ENCODE assay signal across 1 cellular context in the genomic region with DNA sequence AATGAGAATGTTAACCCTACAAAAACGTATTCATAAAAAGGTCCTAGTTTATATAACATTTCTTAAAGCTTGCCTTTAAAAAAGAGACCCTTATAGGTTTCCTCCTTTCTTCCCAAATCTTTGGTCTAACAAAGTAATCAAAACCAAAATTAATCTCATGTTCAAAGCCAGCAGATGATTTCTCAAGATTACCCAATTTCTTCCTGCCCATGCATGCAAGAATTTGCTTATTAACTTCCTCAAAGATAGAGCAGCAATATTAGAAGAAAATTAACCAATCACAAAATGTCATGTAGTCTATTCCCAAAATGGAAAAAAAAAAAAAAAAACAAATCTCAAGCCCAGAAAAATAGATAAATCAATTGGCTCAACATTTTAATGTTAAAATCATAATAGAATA.
TF ChIP-seq lines count a peak whose summit lies in the region.

No MANE protein-coding gene starts in this region.

TF ChIP-seq in SK-N-SH, 30 proteins besides CTCF, POLR2A, EP300 and RAD21:
- TF ChIP-seq SIN3A (IDR thresholded peaks at IDR 0.05; ENCODE audit: borderline replicate concordance, low read depth, low read length) (no peak), YY1 (IDR thresholded peaks at IDR 0.05; ENCODE audit: low read depth) (no peak), GATA2 (CRISPR knock-in tag; IDR thresholded peaks at IDR 0.05) (no peak), RFX5 (IDR thresholded peaks at IDR 0.05; ENCODE audit: low read length) (no peak), TCF12 (IDR thresholded peaks at IDR 0.05) (no peak), GABPA (IDR thresholded peaks at IDR 0.05; ENCODE audit: low read depth) (no peak), NFIC (IDR thresholded peaks at IDR 0.05; ENCODE audit: borderline replicate concordance) (no peak), MXI1 (IDR thresholded peaks at IDR 0.05; ENCODE audit: low read depth, low read length) (no peak), POLR2AphosphoS5 (IDR thresholded peaks at IDR 0.05; ENCODE audit: low read depth, low read length) (no peak), MEF2A (IDR thresholded peaks at IDR 0.05; ENCODE audit: borderline replicate concordance, low read depth) (no peak), RXRA (IDR thresholded peaks at IDR 0.05; ENCODE audit: borderline replicate concordance, low read depth) (no peak), FOXM1 (IDR thresholded peaks at IDR 0.05; ENCODE audit: low read depth) (no peak), CHD2 (IDR thresholded peaks at IDR 0.05; ENCODE audit: low read length, partially characterized antibody) (no peak), JUND (IDR thresholded peaks at IDR 0.05) (no peak), SMC3 (IDR thresholded peaks at IDR 0.05; ENCODE audit: low read depth, low read length) (no peak)
- TF ChIP-seq, protein P1, sequence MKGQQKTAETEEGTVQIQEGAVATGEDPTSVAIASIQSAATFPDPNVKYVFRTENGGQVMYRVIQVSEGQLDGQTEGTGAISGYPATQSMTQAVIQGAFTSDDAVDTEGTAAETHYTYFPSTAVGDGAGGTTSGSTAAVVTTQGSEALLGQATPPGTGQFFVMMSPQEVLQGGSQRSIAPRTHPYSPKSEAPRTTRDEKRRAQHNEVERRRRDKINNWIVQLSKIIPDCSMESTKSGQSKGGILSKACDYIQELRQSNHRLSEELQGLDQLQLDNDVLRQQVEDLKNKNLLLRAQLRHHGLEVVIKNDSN (IDR thresholded peaks at IDR 0.05; ENCODE audit: borderline replicate concordance, low read depth), result no peak
- TF ChIP-seq, protein P2, sequence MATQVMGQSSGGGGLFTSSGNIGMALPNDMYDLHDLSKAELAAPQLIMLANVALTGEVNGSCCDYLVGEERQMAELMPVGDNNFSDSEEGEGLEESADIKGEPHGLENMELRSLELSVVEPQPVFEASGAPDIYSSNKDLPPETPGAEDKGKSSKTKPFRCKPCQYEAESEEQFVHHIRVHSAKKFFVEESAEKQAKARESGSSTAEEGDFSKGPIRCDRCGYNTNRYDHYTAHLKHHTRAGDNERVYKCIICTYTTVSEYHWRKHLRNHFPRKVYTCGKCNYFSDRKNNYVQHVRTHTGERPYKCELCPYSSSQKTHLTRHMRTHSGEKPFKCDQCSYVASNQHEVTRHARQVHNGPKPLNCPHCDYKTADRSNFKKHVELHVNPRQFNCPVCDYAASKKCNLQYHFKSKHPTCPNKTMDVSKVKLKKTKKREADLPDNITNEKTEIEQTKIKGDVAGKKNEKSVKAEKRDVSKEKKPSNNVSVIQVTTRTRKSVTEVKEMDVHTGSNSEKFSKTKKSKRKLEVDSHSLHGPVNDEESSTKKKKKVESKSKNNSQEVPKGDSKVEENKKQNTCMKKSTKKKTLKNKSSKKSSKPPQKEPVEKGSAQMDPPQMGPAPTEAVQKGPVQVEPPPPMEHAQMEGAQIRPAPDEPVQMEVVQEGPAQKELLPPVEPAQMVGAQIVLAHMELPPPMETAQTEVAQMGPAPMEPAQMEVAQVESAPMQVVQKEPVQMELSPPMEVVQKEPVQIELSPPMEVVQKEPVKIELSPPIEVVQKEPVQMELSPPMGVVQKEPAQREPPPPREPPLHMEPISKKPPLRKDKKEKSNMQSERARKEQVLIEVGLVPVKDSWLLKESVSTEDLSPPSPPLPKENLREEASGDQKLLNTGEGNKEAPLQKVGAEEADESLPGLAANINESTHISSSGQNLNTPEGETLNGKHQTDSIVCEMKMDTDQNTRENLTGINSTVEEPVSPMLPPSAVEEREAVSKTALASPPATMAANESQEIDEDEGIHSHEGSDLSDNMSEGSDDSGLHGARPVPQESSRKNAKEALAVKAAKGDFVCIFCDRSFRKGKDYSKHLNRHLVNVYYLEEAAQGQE (IDR thresholded peaks at IDR 0.05; ENCODE audit: low read depth, low read length), result no peak
- TF ChIP-seq, protein P3, sequence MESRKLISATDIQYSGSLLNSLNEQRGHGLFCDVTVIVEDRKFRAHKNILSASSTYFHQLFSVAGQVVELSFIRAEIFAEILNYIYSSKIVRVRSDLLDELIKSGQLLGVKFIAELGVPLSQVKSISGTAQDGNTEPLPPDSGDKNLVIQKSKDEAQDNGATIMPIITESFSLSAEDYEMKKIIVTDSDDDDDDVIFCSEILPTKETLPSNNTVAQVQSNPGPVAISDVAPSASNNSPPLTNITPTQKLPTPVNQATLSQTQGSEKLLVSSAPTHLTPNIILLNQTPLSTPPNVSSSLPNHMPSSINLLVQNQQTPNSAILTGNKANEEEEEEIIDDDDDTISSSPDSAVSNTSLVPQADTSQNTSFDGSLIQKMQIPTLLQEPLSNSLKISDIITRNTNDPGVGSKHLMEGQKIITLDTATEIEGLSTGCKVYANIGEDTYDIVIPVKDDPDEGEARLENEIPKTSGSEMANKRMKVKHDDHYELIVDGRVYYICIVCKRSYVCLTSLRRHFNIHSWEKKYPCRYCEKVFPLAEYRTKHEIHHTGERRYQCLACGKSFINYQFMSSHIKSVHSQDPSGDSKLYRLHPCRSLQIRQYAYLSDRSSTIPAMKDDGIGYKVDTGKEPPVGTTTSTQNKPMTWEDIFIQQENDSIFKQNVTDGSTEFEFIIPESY (IDR thresholded peaks at IDR 0.05; ENCODE audit: borderline replicate concordance, low read depth), result no peak
- TF ChIP-seq, protein P4, sequence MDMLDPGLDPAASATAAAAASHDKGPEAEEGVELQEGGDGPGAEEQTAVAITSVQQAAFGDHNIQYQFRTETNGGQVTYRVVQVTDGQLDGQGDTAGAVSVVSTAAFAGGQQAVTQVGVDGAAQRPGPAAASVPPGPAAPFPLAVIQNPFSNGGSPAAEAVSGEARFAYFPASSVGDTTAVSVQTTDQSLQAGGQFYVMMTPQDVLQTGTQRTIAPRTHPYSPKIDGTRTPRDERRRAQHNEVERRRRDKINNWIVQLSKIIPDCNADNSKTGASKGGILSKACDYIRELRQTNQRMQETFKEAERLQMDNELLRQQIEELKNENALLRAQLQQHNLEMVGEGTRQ (IDR thresholded peaks at IDR 0.05; ENCODE audit: borderline replicate concordance, low read depth, low read length), result no peak
